In genomic region chr7:111164442-111164841, GRCh38 we compare ENCODE assay signal across 23 cellular contexts.
"Had no signal": no experiment of that assay in that cellular context is flagged by ENCODE, and none has a peak within 500 bp of the region (broad histone marks: within the 10 kb centered on the region; RNA-seq: fewer than 3 reads in every experiment).

No MANE protein-coding gene starts in this region.

- H3K9ac ChIP-seq: parathyroid adenoma had no signal

- H3K79me2 ChIP-seq: parathyroid adenoma had no signal

- H3K4me2 ChIP-seq: smooth muscle cell had no signal

- H3K9me3 ChIP-seq: heart right ventricle, right atrium auricular region, stomach, thyroid gland, upper lobe of left lung, vagina had no signal

- H3K27me3 Mint-ChIP-seq: activated naive CD8-positive, alpha-beta T cell; naive thymus-derived CD4-positive, alpha-beta T cell; stimulated activated naive B cell treated with anti-CD40 and anti-IgM and Interleukin-4, amounts not matched to agents 10 μg/mL and 1 μg/mL and 100 μg/mL, for 72 hours had no signal

- DNase-seq: activated CD4-positive, alpha-beta T cell treated with anti-CD3 and anti-CD28 coated beads for 4 hours; activated CD4-positive, alpha-beta T cell treated with anti-CD3 and anti-CD28 coated beads, Interleukin-2, amount 50 U/mL, for 4 hours; activated CD4-positive, CD25-positive, alpha-beta regulatory T cell; activated effector memory CD4-positive, alpha-beta T cell treated with Interleukin-2 at 50 U/mL for 16 hours; activated naive CD4-positive, alpha-beta T cell treated with Interleukin-2 at 50 U/mL for 16 hours; amygdala; caudate nucleus; foreskin melanocyte; heart right ventricle; midbrain; naive thymus-derived CD4-positive, alpha-beta T cell; nucleus accumbens; stimulated activated CD4-positive, alpha-beta T cell treated with anti-CD3 and anti-CD28 coated beads, Interleukin-1b, Interleukin-23, amount 100 ng/mL, for 48 hours; stimulated activated naive B cell treated with anti-CD40 and anti-IgM and Interleukin-4, amounts not matched to agents 10 μg/mL and 1 μg/mL and 100 μg/mL, for 72 hours; stomach; thyroid gland; upper lobe of left lung had no signal

- H3K36me3 ChIP-seq: heart right ventricle, right atrium auricular region, stomach, thyroid gland, upper lobe of left lung, vagina had no signal

- H3K4me3 ChIP-seq: heart right ventricle, right atrium auricular region, smooth muscle cell, stomach, thyroid gland, upper lobe of left lung, vagina had no signal

- ATAC-seq: esophagus mucosa; heart right ventricle; naive thymus-derived CD4-positive, alpha-beta T cell; stimulated activated naive B cell treated with anti-CD40 and anti-IgM and Interleukin-4, amounts not matched to agents 10 μg/mL and 1 μg/mL and 100 μg/mL, for 72 hours had no signal

- H3K27ac Mint-ChIP-seq: activated naive CD8-positive, alpha-beta T cell; naive thymus-derived CD4-positive, alpha-beta T cell; stimulated activated naive B cell treated with anti-CD40 and anti-IgM and Interleukin-4, amounts not matched to agents 10 μg/mL and 1 μg/mL and 100 μg/mL, for 72 hours had no signal

- H3K27me3 ChIP-seq: heart right ventricle, right atrium auricular region, stomach, thyroid gland, upper lobe of left lung, vagina had no signal

- H3K27ac ChIP-seq: heart right ventricle, parathyroid adenoma, right atrium auricular region, stomach, thyroid gland, upper lobe of left lung, vagina had no signal

- H3K9me3 Mint-ChIP-seq: stimulated activated naive B cell treated with anti-CD40 and anti-IgM and Interleukin-4, amounts not matched to agents 10 μg/mL and 1 μg/mL and 100 μg/mL, for 72 hours had no signal

- H3K4me1 ChIP-seq: parathyroid adenoma, right atrium auricular region, stomach, upper lobe of left lung, vagina had no signal

- H2AFZ ChIP-seq: parathyroid adenoma had no signal

- H3K4me3 Mint-ChIP-seq: activated naive CD8-positive, alpha-beta T cell; naive thymus-derived CD4-positive, alpha-beta T cell; stimulated activated naive B cell treated with anti-CD40 and anti-IgM and Interleukin-4, amounts not matched to agents 10 μg/mL and 1 μg/mL and 100 μg/mL, for 72 hours had no signal
